16 cellular contexts compared by ENCODE assay signal in the genomic region with DNA sequence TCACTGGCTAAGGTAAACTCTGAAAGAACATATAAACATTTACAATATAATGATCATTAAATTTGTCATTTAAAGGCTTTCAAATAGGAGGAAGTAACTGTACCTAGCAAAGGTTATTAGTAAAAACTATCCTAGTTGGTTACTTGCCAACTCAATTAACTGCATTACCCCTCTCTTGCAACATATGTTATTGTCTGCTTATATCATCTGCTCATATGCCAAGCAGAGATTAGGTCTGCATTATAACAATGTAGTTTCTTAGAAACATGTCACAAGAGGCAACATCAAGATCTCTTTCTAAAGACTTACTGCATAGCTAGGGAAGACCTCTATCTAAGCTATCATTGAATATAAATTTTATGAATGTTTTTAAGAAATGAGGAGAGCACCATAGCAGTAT.
"Had no signal": no experiment of that assay in that cellular context is flagged by ENCODE, and none has a peak within 500 bp of the region (broad histone marks: within the 10 kb centered on the region; RNA-seq: fewer than 3 reads in every experiment).

No MANE protein-coding gene starts in this region.

- ATAC-seq: activated T-helper 17 cell treated with anti-CD3 and anti-CD28 coated beads, Interleukin-2, amount 50 U/mL, for 72 hours; gastroesophageal sphincter; mucosa of descending colon had no signal

- DNase-seq: activated B cell treated with CpG ODN at 0.5 μM for 24 hours; activated CD4-positive, alpha-beta memory T cell treated with anti-CD3 and anti-CD28 coated beads for 36 hours; activated CD4-positive, alpha-beta T cell treated with anti-CD3 and anti-CD28 coated beads for 4 hours; activated naive CD4-positive, alpha-beta T cell treated with Interleukin-2 at 50 U/mL for 16 hours; activated naive CD8-positive, alpha-beta T cell treated with anti-CD3 and anti-CD28 coated beads, Interleukin-2, amount 10 ng/mL, durations not matched to agents 7 days and 5 days; amygdala; effector memory CD4-positive, alpha-beta T cell; mucosa of descending colon; naive B cell; stimulated activated CD8-positive, alpha-beta memory T cell treated with anti-CD3 and anti-CD28 coated beads, Interleukin-4, amount 100 ng/mL, for 48 hours; stimulated activated naive CD4-positive, alpha-beta T cell had no signal

- H3K36me3 ChIP-seq: cardiac muscle cell, esophagus muscularis mucosa, gastroesophageal sphincter had no signal

- H3K4me1 ChIP-seq: esophagus muscularis mucosa, gastroesophageal sphincter had no signal

- FAIRE-seq: endothelial cell of umbilical vein had no signal

- H3K27me3 ChIP-seq: cardiac muscle cell, esophagus muscularis mucosa, gastroesophageal sphincter had no signal

- H3K9me3 ChIP-seq: esophagus muscularis mucosa, gastroesophageal sphincter, mucosa of descending colon had no signal

- H3K4me3 ChIP-seq: cardiac muscle cell, esophagus muscularis mucosa, gastroesophageal sphincter, mucosa of descending colon had no signal

- H3K27ac ChIP-seq: cardiac muscle cell, esophagus muscularis mucosa, gastroesophageal sphincter had no signal
